18 cellular contexts compared by ENCODE assay signal in the genomic region with DNA sequence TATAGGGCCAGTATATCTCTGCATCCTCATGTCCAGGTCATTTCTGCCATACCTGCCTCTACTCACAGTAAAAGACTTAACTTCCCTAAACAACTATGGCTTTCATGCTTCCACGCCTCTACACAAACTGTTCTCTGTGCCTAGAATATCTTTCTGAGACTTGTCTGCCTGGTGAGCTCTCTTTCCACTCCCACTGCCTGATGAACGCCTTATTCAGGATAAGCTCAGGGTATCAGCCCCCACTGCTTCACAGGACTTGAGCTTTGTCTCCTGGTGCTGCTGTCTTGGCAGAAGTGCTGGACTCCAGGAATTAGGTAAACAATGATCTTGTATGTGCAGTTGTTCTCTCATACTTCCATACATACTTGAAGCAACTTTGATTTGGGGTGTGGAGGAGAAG. TPM values are rescaled to one million over a fixed set of nuclear protein-coding genes. Genes with fewer than 3 reads are reported as not detected.
DNase-seq lines count a peak whose midpoint lies in the region; ATAC-seq and TF ChIP-seq lines count a peak whose summit lies in the region.
"Had no signal": no experiment of that assay in that cellular context is flagged by ENCODE, and none has a peak within 500 bp of the region (broad histone marks: within the 10 kb centered on the region; RNA-seq: fewer than 3 reads in every experiment).

No MANE protein-coding gene starts in this region.

- peak; percentile 30 for DNase-seq in activated CD8-positive, alpha-beta memory T cell treated with anti-CD3 and anti-CD28 coated beads, Interleukin-2, amount 10 ng/mL, durations not matched to agents 7 days and 5 days
- DNase-seq in activated CD8-positive, alpha-beta memory T cell treated with anti-CD3 and anti-CD28 coated beads, Interleukin-2, amount 50 U/mL, for 48 hours, result no peak
- DNase-seq in SK-N-DZ (ENCODE audit: low spot score) (peak; percentile 3), DMS 273 (lab: John Stamatoyannopoulos, UW; ENCODE audit: unreplicated experiment) (no peak), UCSD-AML1 (lab: John Stamatoyannopoulos, UW; ENCODE audit: unreplicated experiment) (no peak)
- DNase-seq: ACHN; C1 segment of cervical spinal cord; Calu3; CD4-positive, alpha-beta T cell; DMS79; H7 had no signal

- no peak for TF ChIP-seq CTCF in nephron (IDR thresholded peaks at IDR 0.05; ENCODE audit: unreplicated experiment in 3 of 3)

- no peaks in the 10 kb centered on the region for H3K27me3 ChIP-seq in stomach smooth muscle (ENCODE audit: control insufficient read depth in 1 of 2, insufficient read depth in 2 of 2, low read length in 2 of 2)

- no peak overlapping the region for H3K4me3 ChIP-seq in stomach smooth muscle (ENCODE audit: low read length in 2 of 2)
- H3K4me3 ChIP-seq: GM12878, GM23338 had no signal

- CTCF ChIA-PET in activated CD8-positive, alpha-beta memory T cell treated with anti-CD3 and anti-CD28 coated beads, Interleukin-2, amount 10 ng/mL, durations not matched to agents 7 days and 5 days (lab: Charles Lee), result interaction anchor here (1.0 to 3.8 kb wide), 7 partner anchors 12 to 269 kb away, joined by 3 to 17 read pairs (median 4); a partner anchor contains a TSS

- H3K9ac ChIP-seq in stomach smooth muscle (ENCODE audit: low read length in 2 of 2), result no peak overlapping the region

- peaks cover 57% of the 10 kb centered on the region for H3K4me1 ChIP-seq in stomach smooth muscle (ENCODE audit: control insufficient read depth, insufficient read depth, low read length)

- H3K9me3 ChIP-seq in stomach smooth muscle (ENCODE audit: control insufficient read depth in 2 of 2, low read length in 2 of 2), result no peaks in the 10 kb centered on the region

- H3K9me3 Mint-ChIP-seq in activated CD8-positive, alpha-beta memory T cell treated with anti-CD3 and anti-CD28 coated beads, Interleukin-2, amount 10 ng/mL, durations not matched to agents 7 days and 5 days (ENCODE audit: low read depth), result no peaks in the 10 kb centered on the region
- H3K9me3 Mint-ChIP-seq in nephron, result no peaks in the 10 kb centered on the region
- H3K9me3 Mint-ChIP-seq: CD4-positive, alpha-beta T cell had no signal

- H3K4me1 Mint-ChIP-seq in activated CD8-positive, alpha-beta memory T cell treated with anti-CD3 and anti-CD28 coated beads, Interleukin-2, amount 10 ng/mL, durations not matched to agents 7 days and 5 days, result peaks cover 21% of the 10 kb centered on the region
- peaks cover 48% of the 10 kb centered on the region for H3K4me1 Mint-ChIP-seq in nephron

- H3K36me3 Mint-ChIP-seq in activated CD8-positive, alpha-beta memory T cell treated with anti-CD3 and anti-CD28 coated beads, Interleukin-2, amount 10 ng/mL, durations not matched to agents 7 days and 5 days, result no peaks in the 10 kb centered on the region
- no peaks in the 10 kb centered on the region for H3K36me3 Mint-ChIP-seq in nephron (ENCODE audit: low read depth)

- no peaks in the 10 kb centered on the region for H3K27me3 Mint-ChIP-seq in activated CD8-positive, alpha-beta memory T cell treated with anti-CD3 and anti-CD28 coated beads, Interleukin-2, amount 10 ng/mL, durations not matched to agents 7 days and 5 days
- peaks cover 7% of the 10 kb centered on the region for H3K27me3 Mint-ChIP-seq in nephron (ENCODE audit: low read depth)
- H3K27me3 Mint-ChIP-seq: CD4-positive, alpha-beta T cell had no signal

- no peak for ATAC-seq in activated CD8-positive, alpha-beta memory T cell treated with anti-CD3 and anti-CD28 coated beads, Interleukin-2, amount 10 ng/mL, durations not matched to agents 7 days and 5 days
- no peak for ATAC-seq in GM19328 (IDR thresholded peaks at IDR 0.05; ENCODE audit: unreplicated experiment)
- ATAC-seq: GM12878, GM23338, HepG2 had no signal

- no peak overlapping the region for H3K27ac Mint-ChIP-seq in activated CD8-positive, alpha-beta memory T cell treated with anti-CD3 and anti-CD28 coated beads, Interleukin-2, amount 10 ng/mL, durations not matched to agents 7 days and 5 days
- peak overlapping the region in 2 of 3 experiments; percentile 19 to 23 for H3K27ac Mint-ChIP-seq in nephron
- H3K27ac Mint-ChIP-seq: CD4-positive, alpha-beta T cell; GM23338 had no signal

- H3K4me3 Mint-ChIP-seq in activated CD8-positive, alpha-beta memory T cell treated with anti-CD3 and anti-CD28 coated beads, Interleukin-2, amount 10 ng/mL, durations not matched to agents 7 days and 5 days, result no peak overlapping the region
- no peak overlapping the region for H3K4me3 Mint-ChIP-seq in nephron
- H3K4me3 Mint-ChIP-seq: GM23338 had no signal

- H3K36me3 ChIP-seq in stomach smooth muscle (ENCODE audit: control insufficient read depth in 2 of 2, insufficient read depth in 2 of 2, low read length in 2 of 2), result no peaks in the 10 kb centered on the region

- H3K27ac ChIP-seq in stomach smooth muscle (ENCODE audit: low read length), result peak overlapping the region; percentile 71

RNA-seq across cellular contexts. Expression of a gene that starts 4.8 kb away (rescaled TPM):
- 10 to 100 TPM; 14.1 to 17.9 TPM for total RNA-seq in activated CD8-positive, alpha-beta memory T cell treated with anti-CD3 and anti-CD28 coated beads, Interleukin-2, amount 10 ng/mL, durations not matched to agents 7 days and 5 days
- 21.3 and 24.3 TPM in 2 replicates for polyA plus RNA-seq in SK-N-DZ (2014; cell fraction: cytosol; rRNA removed)
- 40.4 and 50.3 TPM in 2 replicates for polyA plus RNA-seq in SK-N-DZ (2014; cell fraction: nucleus; rRNA removed)

RNA-seq across cellular contexts. Expression of a gene that starts 11.7 kb away (rescaled TPM):
- 1 to 10 TPM; 1.7 to 1.9 TPM for total RNA-seq in activated CD8-positive, alpha-beta memory T cell treated with anti-CD3 and anti-CD28 coated beads, Interleukin-2, amount 10 ng/mL, durations not matched to agents 7 days and 5 days
- 14.0 TPM in 2 replicates for polyA plus RNA-seq in SK-N-DZ (2014; cell fraction: cytosol; rRNA removed)
- 9.7 and 10.8 TPM in 2 replicates for polyA plus RNA-seq in SK-N-DZ (2014; cell fraction: nucleus; rRNA removed)
- total RNA-seq: A172, Calu3 had no signal

Comparison
In these comparisons a context has a peak if more than half of its experiments do, and no peak if none do; other contexts are left out.
1. DNase-seq: peak in activated CD8-positive, alpha-beta memory T cell treated with anti-CD3 and anti-CD28 coated beads, Interleukin-2, amount 10 ng/mL, durations not matched to agents 7 days and 5 days (single experiment) and SK-N-DZ (single experiment); none in activated CD8-positive, alpha-beta memory T cell treated with anti-CD3 and anti-CD28 coated beads, Interleukin-2, amount 50 U/mL, for 48 hours (single experiment), DMS 273 (single experiment) and UCSD-AML1 (single experiment).